Comparison of ENCODE assay signal across 8 cellular contexts in genomic region chr2:241036397-241036963, GRCh38. TPM values are rescaled to one million over a fixed set of nuclear protein-coding genes. Genes with fewer than 3 reads are reported as not detected.
A peak's percentile ranks its signal among the peaks of the same experiment; 100 is the strongest.
DNase-seq lines count a peak whose midpoint lies in the region; ATAC-seq and TF ChIP-seq lines count a peak whose summit lies in the region.

No MANE protein-coding gene starts in this region.

- no peak overlapping the region for H3K27ac Mint-ChIP-seq in dendritic cell treated with granulocyte-macrophage colony-stimulating factor and Interleukin-4, amounts not matched to agents 40 ng/mL and 50 ng/mL, for 4 days

- H3K27ac ChIP-seq in transverse colon, result peak overlapping the region in 1 of 4 donors; percentile 2

- peaks cover 26% of the 10 kb centered on the region for H3K27me3 Mint-ChIP-seq in dendritic cell treated with granulocyte-macrophage colony-stimulating factor and Interleukin-4, amounts not matched to agents 40 ng/mL and 50 ng/mL, for 4 days

- intact Hi-C loops in dendritic cell treated with granulocyte-macrophage colony-stimulating factor and Interleukin-4, amounts not matched to agents 40 ng/mL and 50 ng/mL, for 4 days (cut with micrococcal nuclease), result no loop called here
- intact Hi-C loops in transverse colon (cut with DNase I; ENCODE audit: low total_unique reads), result no loop called here

- DNase-seq in T-helper 22 cell (ENCODE audit: low read depth), result peak; percentile 61
- peak; percentile 69 for DNase-seq in transverse colon
- DNase-seq in NCI-H128 (lab: John Stamatoyannopoulos, UW; ENCODE audit: unreplicated experiment), result no peak
- DNase-seq in inferior parietal cortex (ENCODE audit: extremely low spot score), result no peak

- TF ChIP-seq CTCF in transverse colon (IDR thresholded peaks at IDR 0.05), result no peak

- no peaks in the 10 kb centered on the region for H3K36me3 ChIP-seq in mucosa of stomach (ENCODE audit: control insufficient read depth, insufficient read depth, low read length)
- H3K36me3 ChIP-seq in transverse colon, result no peaks in the 10 kb centered on the region

- peaks cover 12% of the 10 kb centered on the region for H3K27me3 ChIP-seq in mucosa of stomach (ENCODE audit: control insufficient read depth, insufficient read depth, low read length)
- peaks cover 15% of the 10 kb centered on the region for H3K27me3 ChIP-seq in transverse colon

- ATAC-seq in GM19025 (IDR thresholded peaks at IDR 0.05; ENCODE audit: low read depth, unreplicated experiment) (peak; percentile 88), HG03066 (IDR thresholded peaks at IDR 0.05; ENCODE audit: low read depth, unreplicated experiment) (peak; percentile 60)

- in situ Hi-C loops in transverse colon (cut with MboI; ENCODE audit: low pct_ligation_motif_present in 1 of 4, low pct_unique_long_range_greater_than_20kb in 1 of 4, low sequenced_read_pairs in 3 of 4), result no loop called here

- WGBS in transverse colon (ENCODE audit: low coverage in 1 of 2), 2 donors, result 18% methylated on average over 24 of the region's 36 CpGs; no CpG with 5 or more reads in 1 of the 2 donors

- H3K4me1 ChIP-seq in mucosa of stomach (ENCODE audit: control insufficient read depth, insufficient read depth, low read length) (peaks cover 13% of the 10 kb centered on the region), transverse colon (peaks cover 0 to 14% (median 10%) of the 10 kb centered on the region in 4 donors)

- no peaks in the 10 kb centered on the region for H3K9me3 Mint-ChIP-seq in dendritic cell treated with granulocyte-macrophage colony-stimulating factor and Interleukin-4, amounts not matched to agents 40 ng/mL and 50 ng/mL, for 4 days

- no peak overlapping the region for H3K4me3 ChIP-seq in mucosa of stomach (ENCODE audit: low read length)
- peak overlapping the region; percentile 1 to 38 (median 16) for H3K4me3 ChIP-seq in transverse colon

- no peaks in the 10 kb centered on the region for H3K36me3 Mint-ChIP-seq in dendritic cell treated with granulocyte-macrophage colony-stimulating factor and Interleukin-4, amounts not matched to agents 40 ng/mL and 50 ng/mL, for 4 days (ENCODE audit: low read depth)

- peak overlapping the region; percentile 43 for H3K9ac ChIP-seq in mucosa of stomach (ENCODE audit: low read length)

- H3K9me3 ChIP-seq in mucosa of stomach (ENCODE audit: control insufficient read depth, low read length) (no peaks in the 10 kb centered on the region), transverse colon (no peaks in the 10 kb centered on the region)

- H3K4me3 Mint-ChIP-seq in dendritic cell treated with granulocyte-macrophage colony-stimulating factor and Interleukin-4, amounts not matched to agents 40 ng/mL and 50 ng/mL, for 4 days, result peak overlapping the region; percentile 18

- H3K4me1 Mint-ChIP-seq in dendritic cell treated with granulocyte-macrophage colony-stimulating factor and Interleukin-4, amounts not matched to agents 40 ng/mL and 50 ng/mL, for 4 days (ENCODE audit: low read depth), result peaks cover 3% of the 10 kb centered on the region

- TF ChIP-seq POLR2A in transverse colon (IDR thresholded peaks at IDR 0.05), result no peak

- TF ChIP-seq EP300 in transverse colon (IDR thresholded peaks at IDR 0.05; ENCODE audit: low read depth), result no peak

RNA-seq across cellular contexts. Expression of gene SNED1, which starts 38.1 kb away (rescaled TPM):
- total RNA-seq in transverse colon, result 10 to 100 TPM in 3 of 4 donors, 1 to 10 TPM in 1; 8.2 to 65.5 (median 30.0) TPM

Comparison
In these comparisons a context has a peak if more than half of its experiments do, and no peak if none do; other contexts are left out.
1. DNase-seq: peak in T-helper 22 cell (single experiment) and transverse colon (single experiment); none in NCI-H128 (single experiment) and inferior parietal cortex (single experiment).